Comparison of ENCODE assay signal across 8 cellular contexts in genomic region chr9:91192379-91192775, GRCh38.
DNase-seq lines count a peak whose midpoint lies in the region; ATAC-seq and TF ChIP-seq lines count a peak whose summit lies in the region.

No MANE protein-coding gene starts in this region.

- peaks cover 4% of the 10 kb centered on the region for H3K9me3 Mint-ChIP-seq in activated T-helper 17 cell treated with anti-CD3 and anti-CD28 coated beads, Interleukin-2, amount 50 U/mL, for 72 hours

- no peaks in the 10 kb centered on the region for H3K9me3 ChIP-seq in thyroid gland

- peaks cover 25% of the 10 kb centered on the region for H3K36me3 Mint-ChIP-seq in activated T-helper 17 cell treated with anti-CD3 and anti-CD28 coated beads, Interleukin-2, amount 50 U/mL, for 72 hours (ENCODE audit: low read depth)

- TF ChIP-seq CTCF in thyroid gland (IDR thresholded peaks at IDR 0.05) = peak in 4 of 6 experiments; percentile 10 to 29 (median 21)

- TF ChIP-seq POLR2A in thyroid gland (IDR thresholded peaks at IDR 0.05) = peak in 1 of 2 donors; percentile 17

- no peak overlapping the region for H3K4me3 ChIP-seq in thyroid gland (replicated peaks in 1 of 3)

- ATAC-seq in Right ventricle myocardium superior (ENCODE audit: poor library complexity) (peak; percentile 21), Right ventricle myocardium inferior (no peak)
- ATAC-seq in activated T-helper 17 cell treated with anti-CD3 and anti-CD28 coated beads, Interleukin-2, amount 50 U/mL, for 72 hours (replicated peaks) = no peak

- intact Hi-C loops in Right ventricle myocardium superior (cut with DNase I) (no loop called here), Right ventricle myocardium inferior (cut with DNase I) (loop anchor here (2.0 to 5.0 kb wide), 4 partner anchors 75 to 230 kb away; partner anchors contain the start of genes AUH and NFIL3), thyroid gland (cut with DNase I) (loop anchor here (10.0 kb wide), 1 partner anchor 232 kb away; the partner anchor contains the start of gene NFIL3)

- 17 to 40% methylated on average over 3 of the region's 3 CpGs for WGBS in thyroid gland, 2 donors

- no peak for DNase-seq in Right ventricle myocardium superior
- DNase-seq in Right ventricle myocardium inferior (ENCODE audit: missing footprints) = no peak
- DNase-seq in left kidney (ENCODE audit: low read depth, low spot score) = peak; percentile 63
- DNase-seq in thyroid gland = peak; percentile 66 to 69
- no peak for DNase-seq in ecto neural progenitor cell (ENCODE audit: low spot score)
- DNase-seq in GF-D8 (lab: John Stamatoyannopoulos, UW) = no peak
- no peak for DNase-seq in NK-92 treated with Interleukin-12 subunit alpha and Interleukin-12 subunit beta, amount 100 ng/mL, for 24 hours (lab: John Stamatoyannopoulos, UW)

- no peaks in the 10 kb centered on the region for H3K27me3 Mint-ChIP-seq in activated T-helper 17 cell treated with anti-CD3 and anti-CD28 coated beads, Interleukin-2, amount 50 U/mL, for 72 hours

- H3K27ac Mint-ChIP-seq in activated T-helper 17 cell treated with anti-CD3 and anti-CD28 coated beads, Interleukin-2, amount 50 U/mL, for 72 hours = peak overlapping the region; percentile 100

- H3K4me3 Mint-ChIP-seq in activated T-helper 17 cell treated with anti-CD3 and anti-CD28 coated beads, Interleukin-2, amount 50 U/mL, for 72 hours = peak overlapping the region; percentile 87

- peak overlapping the region; percentile 96 to 99 (median 98) for H3K27ac ChIP-seq in thyroid gland

- H3K4me1 Mint-ChIP-seq in activated T-helper 17 cell treated with anti-CD3 and anti-CD28 coated beads, Interleukin-2, amount 50 U/mL, for 72 hours = peaks cover 28% of the 10 kb centered on the region

- peaks cover 27 to 48% of the 10 kb centered on the region in 2 donors for H3K4me1 ChIP-seq in thyroid gland

- H3K36me3 ChIP-seq in thyroid gland = no peaks in the 10 kb centered on the region

- no peaks in the 10 kb centered on the region for H3K27me3 ChIP-seq in thyroid gland

Comparison
In these comparisons a context has a peak if more than half of its experiments do, and no peak if none do; other contexts are left out.
1. DNase-seq: peak in left kidney (single experiment) and thyroid gland (2 of 2); none in Right ventricle myocardium superior (single experiment), Right ventricle myocardium inferior (single experiment), ecto neural progenitor cell (single experiment), GF-D8 (single experiment) and NK-92 treated with Interleukin-12 subunit alpha and Interleukin-12 subunit beta, amount 100 ng/mL, for 24 hours (single experiment).